9 cellular contexts compared by ENCODE assay signal in genomic region chr2:104434363-104434792, GRCh38.
DNase-seq lines count a peak whose midpoint lies in the region; ATAC-seq and TF ChIP-seq lines count a peak whose summit lies in the region.
"Had no signal": no experiment of that assay in that cellular context is flagged by ENCODE, and none has a peak within 500 bp of the region (broad histone marks: within the 10 kb centered on the region; RNA-seq: fewer than 3 reads in every experiment).

No MANE protein-coding gene starts in this region.

- ATAC-seq in GM21526 (IDR thresholded peaks at IDR 0.05; ENCODE audit: low FRiP score, unreplicated experiment): peak; percentile 83

- peak overlapping the region; percentile 60 for H3K4me3 ChIP-seq in GM12864 (ENCODE audit: low read depth, low read length)
- peak overlapping the region; percentile 8 for H3K4me3 ChIP-seq in astrocyte of the spinal cord (ENCODE audit: low read depth, low read length)

- no peak overlapping the region for H3K27ac ChIP-seq in RWPE1

- H3K9me3 Mint-ChIP-seq in IgD-negative memory B cell: no peaks in the 10 kb centered on the region

- TF ChIP-seq CTCF in GM12864 (IDR thresholded peaks at IDR 0.05; ENCODE audit: low read depth, low read length, missing control alignments) (no peak), astrocyte of the spinal cord (IDR thresholded peaks at IDR 0.05; ENCODE audit: low read depth, low read length) (no peak), RWPE1 (conservative IDR thresholded peaks at IDR 0.05; ENCODE audit: low read depth) (no peak)

- POLR2A ChIA-PET in RWPE1 (lab: Yijun Ruan, JAX; ENCODE audit: low non-redundant PET): no interaction called here

- H3K27ac Mint-ChIP-seq in IgD-negative memory B cell: peak overlapping the region in 1 of 3 donors; percentile 87

- CTCF ChIA-PET in RWPE1 (lab: Yijun Ruan, JAX): no interaction called here

- no peak for DNase-seq in GM12864 (ENCODE audit: low read depth)
- peak; percentile 11 for DNase-seq in astrocyte of the spinal cord (ENCODE audit: low read depth, low spot score)
- peak; percentile 42 for DNase-seq in mucosa of gallbladder (ENCODE audit: low spot score)
- DNase-seq in RWPE1 (ENCODE audit: low spot score): no peak
- DNase-seq in cerebellar nuclear complex (lab: John Stamatoyannopoulos, UW): no peak
- DNase-seq in HuH-7 (ENCODE audit: low spot score): no peak
- DNase-seq: left cardiac atrium had no signal

- peak overlapping the region; percentile 30 to 90 (median 87) for H3K4me3 Mint-ChIP-seq in IgD-negative memory B cell

- H3K4me1 Mint-ChIP-seq in IgD-negative memory B cell: peaks cover 12 to 20% (median 12%) of the 10 kb centered on the region in 3 donors

- H3K36me3 Mint-ChIP-seq in IgD-negative memory B cell: peaks cover 2% of the 10 kb centered on the region

- in situ Hi-C loops in astrocyte of the spinal cord (cut with HindIII; ENCODE audit: low sequenced_read_pairs): no loop called here

- peaks cover 32% of the 10 kb centered on the region for H3K27me3 Mint-ChIP-seq in IgD-negative memory B cell

Comparison
In these comparisons a context has a peak if more than half of its experiments do, and no peak if none do; other contexts are left out.
1. DNase-seq: peak in astrocyte of the spinal cord (single experiment) and mucosa of gallbladder (single experiment); none in GM12864 (single experiment), RWPE1 (single experiment), cerebellar nuclear complex (0 of 2) and HuH-7 (single experiment).